Comparison of ENCODE assay signal across 1 cellular context in genomic region chr20:8019178-8019997, GRCh38.
TF ChIP-seq lines count a peak whose summit lies in the region.

Gene TMX4, minus strand, starts transcription at chr20:8019761. Its CDS starts 148 bp downstream, at chr20:8019613.

TF ChIP-seq in HEK293, 187 proteins besides CTCF, POLR2A, EP300 and RAD21 (continued from another document):
- TF ChIP-seq ZNF518A (tag by site-specific recombination; conservative IDR thresholded peaks at IDR 0.05; ENCODE audit: low read depth) = no peak
- peak; percentile 92 for TF ChIP-seq KLF9 (tag by site-specific recombination; IDR thresholded peaks at IDR 0.05; ENCODE audit: low read depth)
- no peak for TF ChIP-seq ATF2 (tag by site-specific recombination; IDR thresholded peaks at IDR 0.05; ENCODE audit: low read depth)
- peak; percentile 70; the same call in 1 of the 2 replicates for TF ChIP-seq ZNF596 (tag by site-specific recombination; IDR thresholded peaks at IDR 0.05)
- no peak for TF ChIP-seq REPIN1 (tag by site-specific recombination; IDR thresholded peaks at IDR 0.05; ENCODE audit: low read depth)
- no peak for TF ChIP-seq ZFP37 (tag by site-specific recombination; IDR thresholded peaks at IDR 0.05)
- TF ChIP-seq ZNF623 (tag by site-specific recombination; IDR thresholded peaks at IDR 0.05) = no peak
- no peak for TF ChIP-seq ZNF571 (tag by site-specific recombination; IDR thresholded peaks at IDR 0.05)
- no peak for TF ChIP-seq KLF17 (tag by site-specific recombination; IDR thresholded peaks at IDR 0.05)
- no peak for TF ChIP-seq ZNF37A (tag by site-specific recombination; IDR thresholded peaks at IDR 0.05)
- peak; percentile 81 for TF ChIP-seq ZNF341 (tag by site-specific recombination; IDR thresholded peaks at IDR 0.05; ENCODE audit: low read depth)
- TF ChIP-seq ZNF555 (tag by site-specific recombination; conservative IDR thresholded peaks at IDR 0.05) = no peak
- TF ChIP-seq PBX3 (CRISPR knock-in tag; IDR thresholded peaks at IDR 0.05) = peak; percentile 94
- TF ChIP-seq YY1 (tag by site-specific recombination; IDR thresholded peaks at IDR 0.05) = peak; percentile 71
- no peak for TF ChIP-seq INSM2 (tag by site-specific recombination; IDR thresholded peaks at IDR 0.05)
- TF ChIP-seq KLF7 (tag by site-specific recombination; IDR thresholded peaks at IDR 0.05; ENCODE audit: borderline replicate concordance) = no peak
- no peak for TF ChIP-seq ZNF660 (tag by site-specific recombination; IDR thresholded peaks at IDR 0.05)
- no peak; the same call in 1 of the 2 replicates for TF ChIP-seq ZEB2 (tag by site-specific recombination; IDR thresholded peaks at IDR 0.05)
- TF ChIP-seq ZNF837 (tag by site-specific recombination; IDR thresholded peaks at IDR 0.05) = no peak
- 0 out of 2 replicates have a peak, but pooled peaks have one; percentile 6 for TF ChIP-seq KLF10 (tag by site-specific recombination; IDR thresholded peaks at IDR 0.05)
- TF ChIP-seq ZBTB26 (tag by site-specific recombination; optimal IDR thresholded peaks at IDR 0.05) = peak; percentile 77
- no peak for TF ChIP-seq ZNF2 (tag by site-specific recombination; IDR thresholded peaks at IDR 0.05)
- no peak for TF ChIP-seq ZNF558 (tag by site-specific recombination; IDR thresholded peaks at IDR 0.05)
- TF ChIP-seq ZNF184 (tag by site-specific recombination; IDR thresholded peaks at IDR 0.05) = no peak
- no peak for TF ChIP-seq ZNF302 (tag by site-specific recombination; IDR thresholded peaks at IDR 0.05; ENCODE audit: low read depth)
- TF ChIP-seq TRIM28 (IDR thresholded peaks at IDR 0.05; ENCODE audit: borderline replicate concordance, low read length) = no peak
- TF ChIP-seq ZNF175 (tag by site-specific recombination; IDR thresholded peaks at IDR 0.05) = no peak
- TF ChIP-seq ZNF362 (tag by site-specific recombination; IDR thresholded peaks at IDR 0.05) = no peak
- no peak for TF ChIP-seq BCL6B (tag by site-specific recombination; IDR thresholded peaks at IDR 0.05)
- TF ChIP-seq HOXD13 (CRISPR knock-in tag; IDR thresholded peaks at IDR 0.05; ENCODE audit: borderline replicate concordance) = no peak
- TF ChIP-seq MYNN (tag by site-specific recombination; IDR thresholded peaks at IDR 0.05; ENCODE audit: borderline replicate concordance) = peak; percentile 92
- TF ChIP-seq BCL11B (tag by site-specific recombination; IDR thresholded peaks at IDR 0.05; ENCODE audit: low read depth) = no peak
- TF ChIP-seq ZSCAN30 (tag by site-specific recombination; IDR thresholded peaks at IDR 0.05) = 0 out of 2 replicates have a peak, but pooled peaks have one; percentile 63
- TF ChIP-seq ZNF544 (tag by site-specific recombination; IDR thresholded peaks at IDR 0.05) = no peak
- peak; percentile 92 for TF ChIP-seq TCF7L2 (IDR thresholded peaks at IDR 0.05; ENCODE audit: borderline replicate concordance, low read depth, low read length)
- no peak for TF ChIP-seq ZNF76 (tag by site-specific recombination; IDR thresholded peaks at IDR 0.05; ENCODE audit: borderline replicate concordance, low read depth)
- no peak for TF ChIP-seq PRDM1 (tag by site-specific recombination; IDR thresholded peaks at IDR 0.05)
- TF ChIP-seq ZNF645 (tag by site-specific recombination; IDR thresholded peaks at IDR 0.05) = no peak
- TF ChIP-seq ZNF16 (tag by site-specific recombination; IDR thresholded peaks at IDR 0.05; ENCODE audit: low read depth) = no peak
- TF ChIP-seq ZBTB11 (tag by site-specific recombination; conservative IDR thresholded peaks at IDR 0.05; ENCODE audit: low read depth) = no peak
TF ChIP-seq in HEK293: peak in this region for 32.
